ENCODE assay signal across 10 cellular contexts in the genomic region with DNA sequence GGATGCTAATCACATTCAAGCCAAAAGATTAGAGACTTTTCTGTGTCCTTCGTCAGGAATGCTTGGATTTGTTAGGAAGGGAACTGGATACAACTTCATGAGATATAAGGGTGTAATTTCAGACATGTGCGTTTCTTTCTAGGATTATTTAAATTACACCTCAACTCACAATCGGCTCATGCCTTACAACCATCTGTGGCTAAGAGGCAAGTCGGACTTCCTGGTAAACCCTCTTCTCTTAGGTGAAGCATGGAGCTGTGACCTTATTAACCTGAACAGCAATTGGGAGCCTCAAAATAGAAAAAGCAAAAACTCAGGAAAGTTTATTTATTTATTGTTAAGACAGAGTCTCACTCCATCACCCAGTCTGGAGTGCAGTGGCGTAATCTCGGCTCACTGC.
DNase-seq lines count a peak whose midpoint lies in the region; ATAC-seq, FAIRE-seq and TF ChIP-seq lines count a peak whose summit lies in the region.
"Had no signal": no experiment of that assay in that cellular context is flagged by ENCODE, and none has a peak within 500 bp of the region (broad histone marks: within the 10 kb centered on the region; RNA-seq: fewer than 3 reads in every experiment).

No MANE protein-coding gene starts in this region.

- no peak for ATAC-seq in GM18870 (IDR thresholded peaks at IDR 0.05; ENCODE audit: unreplicated experiment)

- H3K9me2 ChIP-seq in hepatocyte (replicated peaks; ENCODE audit: insufficient read depth): no peaks in the 10 kb centered on the region

- peak; percentile 49 for DNase-seq in DMS 273 (lab: John Stamatoyannopoulos, UW; ENCODE audit: unreplicated experiment)
- no peak for DNase-seq in DMS 273 treated with DMSO at 0.1 percent for 48 hours (lab: John Stamatoyannopoulos, UW)
- DNase-seq in WERI-Rb-1: peak; percentile 36
- no peak for DNase-seq in hepatocyte (ENCODE audit: low spot score)
- DNase-seq in spleen: no peak
- DNase-seq in frontal cortex (ENCODE audit: low spot score in 2 of 2): no peak
- DNase-seq in NCI-H69 (lab: John Stamatoyannopoulos, UW): no peak

- TF ChIP-seq CTCF in WERI-Rb-1 (IDR thresholded peaks at IDR 0.05; ENCODE audit: low read depth, low read length): no peak
- TF ChIP-seq CTCF in hepatocyte (IDR thresholded peaks at IDR 0.05; ENCODE audit: poor library complexity): no peak
- TF ChIP-seq CTCF in spleen (IDR thresholded peaks at IDR 0.05 in 8 of 11, conservative IDR thresholded peaks at IDR 0.05 in 3 of 11): no peak

- no peak for FAIRE-seq in frontal cortex (lab: Jason Lieb, UNC)
- FAIRE-seq: A204.1 had no signal

- peak overlapping the region; percentile 46 for H3K27ac ChIP-seq in WERI-Rb-1
- H3K27ac ChIP-seq in hepatocyte: no peak overlapping the region
- H3K27ac ChIP-seq in spleen: peak overlapping the region in 1 of 8 donors; percentile 80

- H3K36me3 ChIP-seq in WERI-Rb-1: no peaks in the 10 kb centered on the region
- no peaks in the 10 kb centered on the region for H3K36me3 ChIP-seq in hepatocyte (replicated peaks; ENCODE audit: insufficient read depth, low read depth)
- no peaks in the 10 kb centered on the region for H3K36me3 ChIP-seq in spleen
- H3K36me3 ChIP-seq: ovary had no signal

- no peaks in the 10 kb centered on the region for H3K79me2 ChIP-seq in hepatocyte

- WGBS in hepatocyte (ENCODE audit: low lambda C conversion rate, missing lambda C conversion rate): 64% methylated on average over 6 of the region's 6 CpGs
- WGBS in spleen, 5 donors: 55 to 67% (median 63%) methylated on average over 6 of the region's 6 CpGs

- H3K9me3 ChIP-seq in WERI-Rb-1 (ENCODE audit: severe bottlenecking) (no peaks in the 10 kb centered on the region), hepatocyte (ENCODE audit: low read depth) (no peaks in the 10 kb centered on the region), spleen (no peaks in the 10 kb centered on the region)
- H3K9me3 ChIP-seq: ovary had no signal

- H3K4me3 ChIP-seq in WERI-Rb-1 (ENCODE audit: low read depth, low read length) (peak overlapping the region; percentile 69), hepatocyte (no peak overlapping the region), spleen (peak overlapping the region in 5 of 8 donors; percentile 46 to 71 (median 53))

- H2AFZ ChIP-seq in hepatocyte: peak overlapping the region; percentile 12

- peak overlapping the region; percentile 89 for H3K4me2 ChIP-seq in hepatocyte

- no peaks in the 10 kb centered on the region for H4K20me1 ChIP-seq in hepatocyte (ENCODE audit: insufficient read depth, poor library complexity, severe bottlenecking)

- TF ChIP-seq POLR2A in spleen (IDR thresholded peaks at IDR 0.05): no peak

- H3K4me1 ChIP-seq in hepatocyte (ENCODE audit: insufficient read depth) (no peaks in the 10 kb centered on the region), spleen (peaks cover 0 to 15% (median 8%) of the 10 kb centered on the region in 6 donors)

- intact Hi-C loops in spleen (cut with DNase I; ENCODE audit: low total_unique reads): loop anchor here (2.0 kb wide), 1 partner anchor 161 kb away; no protein-coding TSS in a partner anchor

- no peaks in the 10 kb centered on the region for H3K27me3 ChIP-seq in WERI-Rb-1 (ENCODE audit: insufficient read depth, low read depth, severe bottlenecking)
- H3K27me3 ChIP-seq in hepatocyte: peaks cover 8% of the 10 kb centered on the region
- H3K27me3 ChIP-seq in spleen (replicated peaks in 1 of 7): peaks cover 0 to 39% (median 0%) of the 10 kb centered on the region in 7 donors
- H3K27me3 ChIP-seq: ovary had no signal

Comparison
In these comparisons a context has a peak if more than half of its experiments do, and no peak if none do; other contexts are left out.
1. DNase-seq: peak in DMS 273 (single experiment) and WERI-Rb-1 (single experiment); none in DMS 273 treated with DMSO at 0.1 percent for 48 hours (single experiment), hepatocyte (single experiment), spleen (single experiment), frontal cortex (0 of 2) and NCI-H69 (single experiment).